ENCODE assay signal across 8 cellular contexts in the genomic region with DNA sequence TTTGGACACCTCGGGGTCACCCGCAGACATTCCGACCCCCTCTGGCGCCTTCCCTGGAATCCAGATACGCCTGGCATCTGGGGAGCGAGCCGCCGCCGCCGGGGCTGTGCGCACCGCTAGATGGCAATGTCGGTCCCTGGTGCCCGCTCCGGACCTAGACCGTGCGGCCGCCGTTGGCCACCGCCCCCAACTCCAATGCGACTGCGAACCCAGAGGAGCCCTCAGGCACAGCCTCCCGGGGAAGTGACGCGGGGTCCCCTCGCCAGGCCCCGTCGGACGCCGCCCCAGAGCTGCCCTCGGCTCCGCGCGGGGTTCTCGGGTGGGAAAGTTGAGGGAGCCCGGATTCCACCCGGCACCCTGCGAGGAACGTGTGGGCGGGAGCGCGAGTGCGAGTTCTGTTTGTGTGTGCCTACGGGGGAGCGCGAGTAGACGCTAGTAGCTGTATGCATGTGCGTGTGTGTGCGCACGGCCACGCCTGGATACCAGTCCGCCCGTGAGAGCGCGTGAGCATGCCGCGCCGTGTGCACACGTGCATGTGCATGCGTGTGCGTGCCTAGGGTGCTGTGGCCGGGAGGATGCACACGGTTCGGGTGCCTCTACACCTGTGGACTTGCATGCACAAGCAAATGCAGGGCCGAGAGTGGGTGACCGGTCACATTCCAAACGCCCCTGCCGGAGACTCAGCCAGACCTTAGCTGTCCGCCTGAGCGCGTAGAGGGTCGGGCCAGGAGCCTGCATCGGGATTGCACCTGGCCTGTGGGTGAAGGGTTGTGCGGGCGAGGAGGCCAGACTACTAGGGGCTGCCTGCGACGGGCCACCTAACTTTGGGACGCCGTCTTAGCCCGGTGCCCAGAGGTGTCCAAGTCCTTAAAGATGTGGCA. TPM values are rescaled to one million over a fixed set of nuclear protein-coding genes. Genes with fewer than 3 reads are reported as not detected.
DNase-seq lines count a peak whose midpoint lies in the region; ATAC-seq and TF ChIP-seq lines count a peak whose summit lies in the region.

No MANE protein-coding gene starts in this region.

- H3K9me3 ChIP-seq in transverse colon, result no peaks in the 10 kb centered on the region

- peaks cover 14 to 34% (median 29%) of the 10 kb centered on the region in 4 donors for H3K4me1 Mint-ChIP-seq in naive thymus-derived CD8-positive, alpha-beta T cell

- no peak overlapping the region for H3K27ac ChIP-seq in transverse colon

- TF ChIP-seq POLR2A in transverse colon (IDR thresholded peaks at IDR 0.05), result no peak

- H3K4me1 ChIP-seq in transverse colon, result peaks cover 6 to 40% (median 40%) of the 10 kb centered on the region in 4 donors

- H3K4me3 ChIP-seq in fibroblast of mammary gland (ENCODE audit: control insufficient read depth, low read depth, low read length) (peak overlapping the region; percentile 47), transverse colon (peak overlapping the region in 3 of 4 donors; percentile 7 to 49 (median 27))

- H3K36me3 Mint-ChIP-seq in naive thymus-derived CD8-positive, alpha-beta T cell, result peaks cover 0 to 9% (median 2%) of the 10 kb centered on the region in 3 donors

- peak; percentile 44 for ATAC-seq in HG03175 (IDR thresholded peaks at IDR 0.05; ENCODE audit: unreplicated experiment)
- peak; percentile 12 to 35 for ATAC-seq in naive thymus-derived CD8-positive, alpha-beta T cell

- DNase-seq in activated effector memory CD4-positive, alpha-beta T cell treated with anti-CD3 and anti-CD28 coated beads, Interleukin-2, amount 50 U/mL, for 16 hours, result peak; percentile 79
- DNase-seq in activated effector memory CD4-positive, alpha-beta T cell treated with Interleukin-2 at 50 U/mL for 16 hours, result no peak
- DNase-seq in NCI-H774 (lab: John Stamatoyannopoulos, UW), result peak; percentile 52
- peak; percentile 86 for DNase-seq in activated CD8-positive, alpha-beta memory T cell treated with anti-CD3 and anti-CD28 coated beads, Interleukin-2, amount 50 U/mL, for 48 hours
- peak; percentile 50 for DNase-seq in fibroblast of mammary gland (ENCODE audit: low read depth)
- DNase-seq in naive thymus-derived CD8-positive, alpha-beta T cell, result peak in 1 of 10 donors; percentile 33
- DNase-seq in transverse colon, result peak; percentile 68

- H3K27me3 Mint-ChIP-seq in naive thymus-derived CD8-positive, alpha-beta T cell, result peaks cover 29 to 64% (median 47%) of the 10 kb centered on the region in 5 donors

- no peak for TF ChIP-seq EP300 in transverse colon (IDR thresholded peaks at IDR 0.05; ENCODE audit: low read depth)

- H3K27ac Mint-ChIP-seq in naive thymus-derived CD8-positive, alpha-beta T cell, result no peak overlapping the region

- intact Hi-C loops in transverse colon (cut with DNase I; ENCODE audit: low total_unique reads), result loop anchor here (10.0 kb wide), 1 partner anchor 145 kb away; no protein-coding TSS in a partner anchor

- peak overlapping the region in 9 of 10 donors; percentile 32 to 62 (median 52) for H3K4me3 Mint-ChIP-seq in naive thymus-derived CD8-positive, alpha-beta T cell

- TF ChIP-seq CTCF in fibroblast of mammary gland (conservative IDR thresholded peaks at IDR 0.05; ENCODE audit: control insufficient read depth, insufficient read depth, low read depth, low read length), result peak; percentile 59
- TF ChIP-seq CTCF in transverse colon (IDR thresholded peaks at IDR 0.05), result peak; percentile 67 to 80 (median 76)

- peaks cover 69% of the 10 kb centered on the region for H3K27me3 ChIP-seq in transverse colon

- in situ Hi-C loops in transverse colon (cut with MboI; ENCODE audit: low pct_ligation_motif_present in 1 of 4, low pct_unique_long_range_greater_than_20kb in 1 of 4, low sequenced_read_pairs in 3 of 4), result loop anchor here in 3 of 4 donors (10.0 to 25.0 kb wide), 2 partner anchors 145 to 148 kb away; no protein-coding TSS in a partner anchor

- no peaks in the 10 kb centered on the region for H3K36me3 ChIP-seq in transverse colon

- POLR2A ChIA-PET in naive thymus-derived CD8-positive, alpha-beta T cell (lab: Charles Lee), result interaction anchor here (1.1 kb wide), 1 partner anchor 112 kb away, joined by 3 read pairs; no protein-coding TSS in a partner anchor

- H3K9me3 Mint-ChIP-seq in naive thymus-derived CD8-positive, alpha-beta T cell, result peaks cover 0 to 2% (median 0%) of the 10 kb centered on the region in 9 donors

- WGBS in transverse colon (ENCODE audit: low coverage in 1 of 2), 2 donors, result 4% methylated on average over 56 of the region's 80 CpGs; no CpG with 5 or more reads in 1 of the 2 donors

RNA-seq across cellular contexts. Expression of gene CHRM4, which starts 1.9 kb away (rescaled TPM):
- total RNA-seq in naive thymus-derived CD8-positive, alpha-beta T cell, result under 1 TPM; 0.25 to 0.73 TPM
- under 1 TPM in 2 of 3 donors, not detected in 1; 0.16 to 0.18 TPM for polyA plus RNA-seq in naive thymus-derived CD8-positive, alpha-beta T cell
- total RNA-seq in transverse colon, result 1 to 10 TPM in 1 of 4 donors, under 1 TPM in 1, not detected in 2; 0.82 to 3.3 TPM

RNA-seq across cellular contexts. Expression of gene MDK, which starts 8.2 kb away (rescaled TPM):
- 1 to 10 TPM; 7.2 to 8.0 TPM for total RNA-seq in naive thymus-derived CD8-positive, alpha-beta T cell
- polyA plus RNA-seq in naive thymus-derived CD8-positive, alpha-beta T cell, result under 1 TPM in 1 of 3 donors, not detected in 2; 0.52 TPM
- total RNA-seq in transverse colon, result 100 to 1,000 TPM in 3 of 4 donors, 10 to 100 TPM in 1; 34.4 to 309 (median 180) TPM

RNA-seq across cellular contexts. Expression of gene DGKZ, which starts 42.4 kb away (rescaled TPM):
- total RNA-seq in naive thymus-derived CD8-positive, alpha-beta T cell, result 100 to 1,000 TPM; 234 to 243 TPM
- polyA plus RNA-seq in naive thymus-derived CD8-positive, alpha-beta T cell, result 10 to 100 TPM; 47.1 to 71.0 (median 52.5) TPM
- total RNA-seq in transverse colon, result 100 to 1,000 TPM in 1 of 4 donors, 10 to 100 TPM in 3; 56.4 to 105 (median 67.7) TPM
